In the genomic region with DNA sequence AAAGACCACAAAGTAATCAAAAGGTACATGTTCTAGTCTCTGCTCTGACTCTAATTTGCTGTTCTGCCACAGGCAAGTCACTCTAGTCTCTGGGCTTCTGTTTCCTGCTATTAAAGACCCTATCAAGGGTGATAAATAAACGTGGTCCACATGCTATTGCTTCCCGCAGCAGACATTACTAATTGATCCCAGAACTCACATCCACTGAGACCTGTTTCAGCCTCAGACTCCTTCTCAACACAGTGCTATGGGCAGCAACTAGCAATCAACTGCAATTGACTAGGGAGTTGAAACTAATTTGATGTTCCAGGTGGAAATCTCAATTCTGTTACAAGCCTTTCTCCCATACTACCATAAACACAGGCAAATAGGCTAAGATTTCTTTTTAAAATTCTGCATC, we compare ENCODE assay signal across 35 cellular contexts.
"Had no signal": no experiment of that assay in that cellular context is flagged by ENCODE, and none has a peak within 500 bp of the region (broad histone marks: within the 10 kb centered on the region; RNA-seq: fewer than 3 reads in every experiment).

No MANE protein-coding gene starts in this region.

- H3K9me3 ChIP-seq: MG63 had no signal

- H3K4me3 ChIP-seq: MG63 had no signal

- H3K27me3 ChIP-seq: MG63 had no signal

- H3K36me3 ChIP-seq: MG63 had no signal

- DNase-seq: MG63, MM.1S, NCI-H1048, NCI-H1092, NCI-H1092 treated with DMSO at 0.1 percent for 48 hours, NCI-H1105, NCI-H1105 treated with DMSO at 0.1 percent for 48 hours, NCI-H1417, NCI-H1417 treated with DMSO at 0.1 percent for 48 hours, NCI-H1436, NCI-H1436 treated with DMSO at 0.1 percent for 48 hours, NCI-H146, NCI-H1694, NCI-H1694 treated with DMSO at 0.1 percent for 48 hours, NCI-H187, NCI-H187 treated with DMSO at 0.1 percent for 48 hours, NCI-H1930, NCI-H2029, NCI-H2029 treated with DMSO at 0.1 percent for 48 hours, NCI-H2081, NCI-H2081 treated with DMSO at 0.1 percent for 48 hours, NCI-H2107, NCI-H2171, NCI-H2171 treated with DMSO at 0.1 percent for 48 hours, NCI-H2227 treated with DMSO at 0.1 percent for 48 hours, NCI-H226, NCI-H345, NCI-H446, NCI-H446 treated with DMSO at 0.1 percent for 48 hours, NCI-H510A, NCI-H510A treated with DMSO at 0.1 percent for 48 hours, NCI-H524, NCI-H524 treated with DMSO at 0.1 percent for 48 hours, NCI-H526, NCI-H526 treated with DMSO at 0.1 percent for 48 hours had no signal
